In the genomic region with DNA sequence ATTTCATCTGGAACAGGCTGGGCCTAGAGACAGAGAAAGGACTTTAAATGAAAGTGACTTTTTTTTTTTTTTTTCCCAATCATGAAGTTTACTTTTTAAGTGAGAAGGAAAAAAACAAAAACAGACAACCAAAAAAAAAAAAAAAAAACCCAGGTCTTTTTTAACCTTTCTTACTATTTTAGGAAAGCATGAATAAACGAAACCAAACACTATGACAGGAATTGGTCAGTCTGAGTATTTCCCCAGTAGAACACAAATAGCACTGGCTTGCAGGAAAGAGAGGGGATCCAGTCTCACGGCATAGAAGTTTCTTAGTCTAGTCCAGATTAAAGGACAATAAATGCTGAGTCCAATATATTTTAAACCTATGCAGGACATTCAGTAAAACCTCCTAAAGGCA, we compare ENCODE assay signal across 13 cellular contexts.
A peak's percentile ranks its signal among the peaks of the same experiment; 100 is the strongest.
DNase-seq lines count a peak whose midpoint lies in the region; ATAC-seq and TF ChIP-seq lines count a peak whose summit lies in the region.
"Had no signal": no experiment of that assay in that cellular context is flagged by ENCODE, and none has a peak within 500 bp of the region (broad histone marks: within the 10 kb centered on the region; RNA-seq: fewer than 3 reads in every experiment).

No MANE protein-coding gene starts in this region.

- TF ChIP-seq POLR2A in GM18505 (IDR thresholded peaks at IDR 0.05; ENCODE audit: borderline replicate concordance, extremely low read depth, insufficient read depth, insufficient read length) (no peak), esophagus muscularis mucosa (IDR thresholded peaks at IDR 0.05; ENCODE audit: low read depth) (no peak)

- TF ChIP-seq CTCF in GM20000 (IDR thresholded peaks at IDR 0.05; ENCODE audit: extremely low read depth, missing control alignments) (no peak), esophagus muscularis mucosa (IDR thresholded peaks at IDR 0.05) (no peak)

- H3K27ac ChIP-seq in esophagus muscularis mucosa (replicated peaks in 1 of 4): no peak overlapping the region

- peaks cover 0 to 63% (median 0%) of the 10 kb centered on the region in 4 donors for H3K36me3 ChIP-seq in esophagus muscularis mucosa

- WGBS in esophagus muscularis mucosa: 89% methylated on average over 2 of the region's 2 CpGs

- DNase-seq in GM20000 (ENCODE audit: low spot score) (peak; percentile 24), Ammon's horn (ENCODE audit: low spot score) (no peak), esophagus muscularis mucosa (ENCODE audit: extremely low spot score) (no peak), NCI-H146 (lab: John Stamatoyannopoulos, UW) (no peak), NCI-H526 treated with DMSO at 0.1 percent for 48 hours (lab: John Stamatoyannopoulos, UW) (no peak)
- DNase-seq: DMS79; kidney; PC-3; stimulated activated CD8-positive, alpha-beta memory T cell treated with anti-CD3 and anti-CD28 coated beads, Interleukin-4, amount 100 ng/mL, for 48 hours; T-cell had no signal

- peak; percentile 65 for ATAC-seq in GM18505 (IDR thresholded peaks at IDR 0.05; ENCODE audit: unreplicated experiment)
- peak; percentile 91 for ATAC-seq in HG02852 (IDR thresholded peaks at IDR 0.05; ENCODE audit: unreplicated experiment)
- ATAC-seq in HG03565 (IDR thresholded peaks at IDR 0.05; ENCODE audit: unreplicated experiment): peak; percentile 93
- ATAC-seq: PC-3, T-cell had no signal

- TF ChIP-seq EP300 in esophagus muscularis mucosa (IDR thresholded peaks at IDR 0.05): no peak

- intact Hi-C loops in esophagus muscularis mucosa (cut with DNase I): no loop called here

- no peak overlapping the region for H3K4me3 ChIP-seq in esophagus muscularis mucosa

- no peaks in the 10 kb centered on the region for H3K9me3 ChIP-seq in esophagus muscularis mucosa

- no peaks in the 10 kb centered on the region for H3K27me3 ChIP-seq in esophagus muscularis mucosa

- no peaks in the 10 kb centered on the region for H3K4me1 ChIP-seq in esophagus muscularis mucosa
